In genomic region chr1:60598055-60598910, GRCh38 we compare ENCODE assay signal across 28 cellular contexts.
"Had no signal": no experiment of that assay in that cellular context is flagged by ENCODE, and none has a peak within 500 bp of the region (broad histone marks: within the 10 kb centered on the region; RNA-seq: fewer than 3 reads in every experiment).

No MANE protein-coding gene starts in this region.

- H3K4me3 ChIP-seq: MG63, SJSA1 had no signal

- FAIRE-seq: bronchial epithelial cell had no signal

- H3K36me3 ChIP-seq: MG63, SJSA1 had no signal

- H3K4me1 Mint-ChIP-seq: activated B cell treated with CpG ODN at 0.5 μM for 24 hours; activated CD4-positive, alpha-beta T cell treated with anti-CD3 and anti-CD28 coated beads, Interleukin-2, amount 10 ng/mL, durations not matched to agents 24 days and 14 days; activated CD8-positive, alpha-beta memory T cell treated with anti-CD3 and anti-CD28 coated beads, Interleukin-2, amount 10 ng/mL, durations not matched to agents 7 days and 5 days had no signal

- H3K27me3 ChIP-seq: MG63, SJSA1 had no signal

- DNase-seq: activated B cell treated with CpG ODN at 0.5 μM for 24 hours; activated CD4-positive, alpha-beta T cell treated with anti-CD3 and anti-CD28 coated beads for 1 hour; activated CD4-positive, alpha-beta T cell treated with anti-CD3 and anti-CD28 coated beads, Interleukin-2, amount 10 ng/mL, durations not matched to agents 24 days and 14 days; activated CD4-positive, alpha-beta T cell treated with anti-CD3 and anti-CD28 coated beads, Interleukin-2, amount 50 U/mL, for 48 hours; activated CD8-positive, alpha-beta memory T cell treated with anti-CD3 and anti-CD28 coated beads, Interleukin-2, amount 10 ng/mL, durations not matched to agents 7 days and 5 days; activated effector memory CD4-positive, alpha-beta T cell treated with anti-CD3 and anti-CD28 coated beads, Interleukin-2, amount 50 U/mL, for 16 hours; activated naive CD4-positive, alpha-beta T cell treated with Interleukin-2 at 50 U/mL for 16 hours; activated T-cell treated with anti-CD3 and anti-CD28 coated beads, Interleukin-2, amount 50 U/mL, for 4 hours; central memory CD4-positive, alpha-beta T cell; MG63; MV-4-11; NCI-H1092 treated with DMSO at 0.1 percent for 48 hours; NCI-H1417 treated with DMSO at 0.1 percent for 48 hours; NCI-H1694; NCI-H2029; NCI-H2107; NCI-H2171 treated with DMSO at 0.1 percent for 48 hours; NCI-H226; NCI-H510A; NCI-H526 treated with DMSO at 0.1 percent for 48 hours; NCI-H82; Right ventricle myocardium superior; RPMI8226; SW 1271 had no signal

- H3K9me3 ChIP-seq: MG63 had no signal

- H3K36me3 Mint-ChIP-seq: activated CD8-positive, alpha-beta memory T cell treated with anti-CD3 and anti-CD28 coated beads, Interleukin-2, amount 10 ng/mL, durations not matched to agents 7 days and 5 days had no signal

- ATAC-seq: activated CD8-positive, alpha-beta memory T cell treated with anti-CD3 and anti-CD28 coated beads, Interleukin-2, amount 10 ng/mL, durations not matched to agents 7 days and 5 days; activated naive CD4-positive, alpha-beta T cell treated with anti-CD3 and anti-CD28 coated beads, Interleukin-2, amount 50 U/mL, for 72 hours; activated T-cell treated with anti-CD3 and anti-CD28 coated beads, Interleukin-2, amount 50 U/mL, for 4 hours; Panc1 had no signal

- H3K4me3 Mint-ChIP-seq: activated B cell treated with CpG ODN at 0.5 μM for 24 hours; activated CD4-positive, alpha-beta T cell treated with anti-CD3 and anti-CD28 coated beads, Interleukin-2, amount 10 ng/mL, durations not matched to agents 24 days and 14 days; activated CD8-positive, alpha-beta memory T cell treated with anti-CD3 and anti-CD28 coated beads, Interleukin-2, amount 10 ng/mL, durations not matched to agents 7 days and 5 days; activated T-cell treated with anti-CD3 and anti-CD28 coated beads, Interleukin-2, amount 50 U/mL, for 4 hours had no signal

- H3K27ac Mint-ChIP-seq: activated B cell treated with CpG ODN at 0.5 μM for 24 hours; activated CD4-positive, alpha-beta T cell treated with anti-CD3 and anti-CD28 coated beads, Interleukin-2, amount 10 ng/mL, durations not matched to agents 24 days and 14 days; activated CD8-positive, alpha-beta memory T cell treated with anti-CD3 and anti-CD28 coated beads, Interleukin-2, amount 10 ng/mL, durations not matched to agents 7 days and 5 days; activated naive CD4-positive, alpha-beta T cell treated with anti-CD3 and anti-CD28 coated beads, Interleukin-2, amount 50 U/mL, for 72 hours had no signal

- H3K9me3 Mint-ChIP-seq: activated CD4-positive, alpha-beta T cell treated with anti-CD3 and anti-CD28 coated beads, Interleukin-2, amount 10 ng/mL, durations not matched to agents 24 days and 14 days had no signal

- H3K27me3 Mint-ChIP-seq: activated B cell treated with CpG ODN at 0.5 μM for 24 hours; activated CD4-positive, alpha-beta T cell treated with anti-CD3 and anti-CD28 coated beads, Interleukin-2, amount 10 ng/mL, durations not matched to agents 24 days and 14 days; activated CD8-positive, alpha-beta memory T cell treated with anti-CD3 and anti-CD28 coated beads, Interleukin-2, amount 10 ng/mL, durations not matched to agents 7 days and 5 days had no signal
